In the genomic region with DNA sequence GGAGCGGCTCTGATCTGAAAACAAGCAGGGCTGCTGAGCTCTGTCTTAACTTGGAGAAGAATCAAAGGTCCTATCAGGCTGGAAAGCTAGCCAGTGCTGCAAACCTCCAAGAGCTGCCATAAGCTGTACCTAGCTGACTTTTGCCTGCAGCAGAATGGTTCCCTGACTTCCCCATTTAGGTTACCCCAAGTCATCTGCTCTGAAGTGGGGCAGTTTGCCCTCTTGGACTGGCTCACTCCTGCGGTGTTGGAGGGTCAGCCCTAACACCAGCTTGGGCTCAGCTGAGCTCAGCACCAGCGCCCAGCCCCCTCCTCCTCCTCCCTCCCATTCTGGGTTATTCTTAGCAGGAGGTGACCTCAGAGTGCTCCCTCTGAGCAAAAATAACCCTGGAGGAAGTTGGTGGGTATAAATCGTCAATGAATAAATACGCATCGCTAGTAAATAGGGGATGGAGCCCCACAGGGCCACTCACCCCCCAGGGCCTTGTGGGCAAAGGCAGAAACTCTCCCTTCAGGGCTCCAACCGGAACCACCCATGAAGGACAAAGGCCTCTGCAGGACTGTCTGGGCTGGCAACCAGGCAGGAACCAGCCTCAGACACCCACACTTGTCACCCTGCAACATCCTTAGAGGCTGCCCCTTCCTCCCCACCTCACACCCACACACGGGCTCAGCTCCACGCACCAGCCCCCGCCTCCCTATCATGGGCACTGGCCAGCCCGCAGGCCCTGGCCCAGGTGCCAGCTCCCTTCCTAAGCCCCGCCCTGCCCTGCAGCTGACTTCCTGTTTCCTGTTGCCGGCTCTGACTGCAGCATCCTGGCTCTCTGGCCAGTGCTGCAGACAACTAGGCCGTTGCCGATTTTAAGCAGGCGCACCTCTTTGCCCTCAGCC, we compare ENCODE assay signal across 2 cellular contexts.
A peak's percentile ranks its signal among the peaks of the same experiment; 100 is the strongest.
TF ChIP-seq lines count a peak whose summit lies in the region.

No MANE protein-coding gene starts in this region.

TF ChIP-seq in HEK293T, 16 proteins besides CTCF, POLR2A, EP300 and RAD21:
- TF ChIP-seq L3MBTL2 (conservative IDR thresholded peaks at IDR 0.05) = no peak
- no peak for TF ChIP-seq FOXM1 (IDR thresholded peaks at IDR 0.05; ENCODE audit: borderline replicate concordance)
- TF ChIP-seq HDGF (IDR thresholded peaks at IDR 0.05; ENCODE audit: borderline replicate concordance) = no peak
- TF ChIP-seq LEF1 (IDR thresholded peaks at IDR 0.05; ENCODE audit: borderline replicate concordance) = no peak
- no peak for TF ChIP-seq ARNT (IDR thresholded peaks at IDR 0.05)
- no peak for TF ChIP-seq SUZ12 (IDR thresholded peaks at IDR 0.05)
- TF ChIP-seq FOXK2 (IDR thresholded peaks at IDR 0.05) = no peak
- no peak for TF ChIP-seq BHLHE40 (IDR thresholded peaks at IDR 0.05; ENCODE audit: borderline replicate concordance)
- TF ChIP-seq NFRKB (IDR thresholded peaks at IDR 0.05) = no peak
- TF ChIP-seq ZNF384 (IDR thresholded peaks at IDR 0.05) = no peak
- TF ChIP-seq ELF4 (IDR thresholded peaks at IDR 0.05) = no peak
- no peak for TF ChIP-seq FOXA1 (IDR thresholded peaks at IDR 0.05)
- no peak for TF ChIP-seq TARDBP (IDR thresholded peaks at IDR 0.05)
- no peak for TF ChIP-seq SP1 (IDR thresholded peaks at IDR 0.05)

TF ChIP-seq in H1, 55 proteins besides CTCF, POLR2A, EP300 and RAD21:
- TF ChIP-seq HDAC6 (IDR thresholded peaks at IDR 0.05; ENCODE audit: low read depth, low read length) = no peak
- peak; percentile 56; the same call in 1 of the 2 replicates for TF ChIP-seq GABPA (IDR thresholded peaks at IDR 0.05; ENCODE audit: borderline replicate concordance, insufficient read depth, low read length)
